Comparison of ENCODE assay signal across 1 cellular context in the genomic region with DNA sequence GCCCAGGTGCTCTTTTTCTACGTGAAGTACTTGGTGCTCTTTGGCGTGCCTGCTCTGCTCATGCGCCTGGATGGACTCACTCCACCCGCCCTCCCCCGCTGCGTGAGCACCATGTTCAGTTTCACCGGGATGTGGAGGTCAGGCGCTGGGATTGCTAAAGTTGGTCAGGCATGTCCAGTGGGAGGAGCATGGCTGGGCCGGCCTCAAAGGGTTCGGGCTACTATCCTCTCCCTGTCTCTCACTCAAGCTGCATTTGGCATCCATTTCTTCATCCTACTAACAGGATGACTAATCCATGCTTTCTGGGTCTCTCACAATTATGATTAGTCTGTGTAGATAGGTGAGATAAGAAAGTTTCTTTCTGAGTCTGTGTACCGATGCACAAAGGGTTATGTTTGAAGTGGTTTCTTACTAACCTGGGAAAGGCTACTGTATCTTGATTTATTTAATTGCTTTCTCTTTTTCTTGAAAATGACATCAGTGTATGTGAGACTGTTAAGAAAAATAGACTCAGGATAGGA.
TF ChIP-seq lines count a peak whose summit lies in the region.

No MANE protein-coding gene starts in this region.

TF ChIP-seq in HepG2, 621 proteins besides CTCF, POLR2A, EP300 and RAD21:
- no peak for TF ChIP-seq KDM5B (CRISPR knock-in tag; IDR thresholded peaks at IDR 0.05; ENCODE audit: borderline replicate concordance)
- TF ChIP-seq HCFC1 (IDR thresholded peaks at IDR 0.05; ENCODE audit: low read depth, low read length) = no peak
- TF ChIP-seq, protein P1, sequence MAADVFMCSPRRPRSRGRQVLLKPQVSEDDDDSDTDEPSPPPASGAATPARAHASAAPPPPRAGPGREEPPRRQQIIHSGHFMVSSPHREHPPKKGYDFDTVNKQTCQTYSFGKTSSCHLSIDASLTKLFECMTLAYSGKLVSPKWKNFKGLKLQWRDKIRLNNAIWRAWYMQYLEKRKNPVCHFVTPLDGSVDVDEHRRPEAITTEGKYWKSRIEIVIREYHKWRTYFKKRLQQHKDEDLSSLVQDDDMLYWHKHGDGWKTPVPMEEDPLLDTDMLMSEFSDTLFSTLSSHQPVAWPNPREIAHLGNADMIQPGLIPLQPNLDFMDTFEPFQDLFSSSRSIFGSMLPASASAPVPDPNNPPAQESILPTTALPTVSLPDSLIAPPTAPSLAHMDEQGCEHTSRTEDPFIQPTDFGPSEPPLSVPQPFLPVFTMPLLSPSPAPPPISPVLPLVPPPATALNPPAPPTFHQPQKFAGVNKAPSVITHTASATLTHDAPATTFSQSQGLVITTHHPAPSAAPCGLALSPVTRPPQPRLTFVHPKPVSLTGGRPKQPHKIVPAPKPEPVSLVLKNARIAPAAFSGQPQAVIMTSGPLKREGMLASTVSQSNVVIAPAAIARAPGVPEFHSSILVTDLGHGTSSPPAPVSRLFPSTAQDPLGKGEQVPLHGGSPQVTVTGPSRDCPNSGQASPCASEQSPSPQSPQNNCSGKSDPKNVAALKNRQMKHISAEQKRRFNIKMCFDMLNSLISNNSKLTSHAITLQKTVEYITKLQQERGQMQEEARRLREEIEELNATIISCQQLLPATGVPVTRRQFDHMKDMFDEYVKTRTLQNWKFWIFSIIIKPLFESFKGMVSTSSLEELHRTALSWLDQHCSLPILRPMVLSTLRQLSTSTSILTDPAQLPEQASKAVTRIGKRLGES (CRISPR knock-in tag; IDR thresholded peaks at IDR 0.05; ENCODE audit: borderline replicate concordance) = no peak
- no peak for TF ChIP-seq FOXP1 (IDR thresholded peaks at IDR 0.05)
- TF ChIP-seq FOXP1 (CRISPR knock-in tag; IDR thresholded peaks at IDR 0.05) = no peak
- TF ChIP-seq ZNF569 (CRISPR knock-in tag; IDR thresholded peaks at IDR 0.05; ENCODE audit: borderline replicate concordance) = no peak
- TF ChIP-seq, protein P2, sequence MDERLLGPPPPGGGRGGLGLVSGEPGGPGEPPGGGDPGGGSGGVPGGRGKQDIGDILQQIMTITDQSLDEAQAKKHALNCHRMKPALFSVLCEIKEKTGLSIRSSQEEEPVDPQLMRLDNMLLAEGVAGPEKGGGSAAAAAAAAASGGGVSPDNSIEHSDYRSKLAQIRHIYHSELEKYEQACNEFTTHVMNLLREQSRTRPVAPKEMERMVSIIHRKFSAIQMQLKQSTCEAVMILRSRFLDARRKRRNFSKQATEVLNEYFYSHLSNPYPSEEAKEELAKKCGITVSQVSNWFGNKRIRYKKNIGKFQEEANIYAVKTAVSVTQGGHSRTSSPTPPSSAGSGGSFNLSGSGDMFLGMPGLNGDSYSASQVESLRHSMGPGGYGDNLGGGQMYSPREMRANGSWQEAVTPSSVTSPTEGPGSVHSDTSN (CRISPR knock-in tag; IDR thresholded peaks at IDR 0.05) = no peak
